In the genomic region with DNA sequence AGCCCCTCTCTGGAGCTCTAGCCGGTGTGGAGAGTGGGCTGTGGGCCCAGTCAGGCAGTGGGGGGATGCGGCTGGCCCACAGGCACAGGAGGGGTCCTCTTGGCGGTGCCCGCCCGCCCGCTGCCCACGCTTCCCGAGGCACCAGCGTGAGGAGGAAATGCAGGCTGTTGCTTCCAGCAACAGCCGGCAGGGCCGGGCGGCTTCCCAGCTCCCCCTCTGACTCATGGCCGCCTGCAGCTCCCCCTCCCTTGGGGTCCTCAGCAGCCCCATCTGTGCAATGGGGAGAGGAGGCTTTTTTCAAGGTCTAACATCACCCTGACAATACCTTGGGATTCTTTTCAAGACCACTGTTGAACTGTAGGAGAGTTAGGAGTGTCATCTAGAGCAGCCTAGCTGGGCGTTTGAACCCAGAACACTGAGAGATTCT, we compare ENCODE assay signal across 8 cellular contexts. TPM values are rescaled to one million over a fixed set of nuclear protein-coding genes. Genes with fewer than 3 reads are reported as not detected.
A peak's percentile ranks its signal among the peaks of the same experiment; 100 is the strongest.
DNase-seq lines count a peak whose midpoint lies in the region; ATAC-seq and TF ChIP-seq lines count a peak whose summit lies in the region.

No MANE protein-coding gene starts in this region.

- no peak for TF ChIP-seq EP300 in sigmoid colon (IDR thresholded peaks at IDR 0.05)

- peaks cover 27% of the 10 kb centered on the region for H3K27me3 Mint-ChIP-seq in stimulated activated naive CD8-positive, alpha-beta T cell treated with anti-CD3 and anti-CD28 coated beads, Interleukin-15, amount 100 ng/mL, for 72 hours

- H3K36me3 ChIP-seq in heart left ventricle = no peaks in the 10 kb centered on the region
- H3K36me3 ChIP-seq in sigmoid colon = no peaks in the 10 kb centered on the region
- no peaks in the 10 kb centered on the region for H3K36me3 ChIP-seq in HAP-1 (replicated peaks)

- no peaks in the 10 kb centered on the region for H3K9me3 ChIP-seq in heart left ventricle
- no peaks in the 10 kb centered on the region for H3K9me3 ChIP-seq in sigmoid colon
- no peaks in the 10 kb centered on the region for H3K9me3 ChIP-seq in HAP-1

- intact Hi-C loops in heart left ventricle (cut with DNase I) (no loop called here), sigmoid colon (cut with DNase I) (no loop called here)

- H3K4me1 ChIP-seq in heart left ventricle = peaks cover 42 to 99% (median 90%) of the 10 kb centered on the region in 12 donors
- peaks cover 0 to 88% (median 84%) of the 10 kb centered on the region in 4 donors for H3K4me1 ChIP-seq in sigmoid colon
- no peaks in the 10 kb centered on the region for H3K4me1 ChIP-seq in HAP-1

- ATAC-seq in heart left ventricle = peak in 1 of 4 donors; percentile 4
- ATAC-seq in stimulated activated naive CD8-positive, alpha-beta T cell treated with anti-CD3 and anti-CD28 coated beads, Interleukin-15, amount 100 ng/mL, for 72 hours = no peak

- H3K9me3 Mint-ChIP-seq in stimulated activated naive CD8-positive, alpha-beta T cell treated with anti-CD3 and anti-CD28 coated beads, Interleukin-15, amount 100 ng/mL, for 72 hours = no peaks in the 10 kb centered on the region

- TF ChIP-seq POLR2A in heart left ventricle (IDR thresholded peaks at IDR 0.05) (no peak), sigmoid colon (IDR thresholded peaks at IDR 0.05) (no peak)

- no peak for TF ChIP-seq CTCF in heart left ventricle (IDR thresholded peaks at IDR 0.05)
- no peak for TF ChIP-seq CTCF in sigmoid colon (IDR thresholded peaks at IDR 0.05)

- H3K27ac ChIP-seq in heart left ventricle (peak overlapping the region; percentile 54 to 98 (median 92)), sigmoid colon (peak overlapping the region; percentile 92 to 95 (median 94))

- in situ Hi-C loops in HAP-1 (cut with MboI; ENCODE audit: low sequenced_read_pairs) = no loop called here

- peaks cover 43% of the 10 kb centered on the region for H3K4me1 Mint-ChIP-seq in stimulated activated naive CD8-positive, alpha-beta T cell treated with anti-CD3 and anti-CD28 coated beads, Interleukin-15, amount 100 ng/mL, for 72 hours

- whole genome bisulfite sequencing in heart left ventricle, 4 donors = 31 to 43% (median 37%) methylated on average over 5 to 14 of the region's 14 CpGs
- WGBS in sigmoid colon, 2 donors = 44 to 76% methylated on average over 14 of the region's 14 CpGs

- no peak overlapping the region for H3K4me3 Mint-ChIP-seq in stimulated activated naive CD8-positive, alpha-beta T cell treated with anti-CD3 and anti-CD28 coated beads, Interleukin-15, amount 100 ng/mL, for 72 hours

- DNase-seq in EH (ENCODE audit: low read depth) (peak; percentile 47), T1000 (lab: John Stamatoyannopoulos, UW) (peak; percentile 35), heart left ventricle (peak in 2 of 5 donors; percentile 59 to 64), sigmoid colon (no peak), HAP-1 (ENCODE audit: low spot score in 2 of 2) (no peak), NCI-H345 treated with DMSO at 0.1 percent for 48 hours (lab: John Stamatoyannopoulos, UW; ENCODE audit: unreplicated experiment) (no peak), SKM-1 treated with dmso at 0.1 percent for 144 hours (lab: John Stamatoyannopoulos, UW; ENCODE audit: unreplicated experiment) (no peak)
- DNase-seq in stimulated activated naive CD8-positive, alpha-beta T cell treated with anti-CD3 and anti-CD28 coated beads, Interleukin-15, amount 100 ng/mL, for 72 hours = no peak

- H3K27ac Mint-ChIP-seq in stimulated activated naive CD8-positive, alpha-beta T cell treated with anti-CD3 and anti-CD28 coated beads, Interleukin-15, amount 100 ng/mL, for 72 hours = no peak overlapping the region

- no peaks in the 10 kb centered on the region for H3K27me3 ChIP-seq in heart left ventricle
- H3K27me3 ChIP-seq in sigmoid colon = no peaks in the 10 kb centered on the region
- H3K27me3 ChIP-seq in HAP-1 (ENCODE audit: low read depth) = no peaks in the 10 kb centered on the region

- H3K4me3 ChIP-seq in heart left ventricle (peak overlapping the region in 6 of 12 donors; percentile 4 to 46 (median 44)), sigmoid colon (no peak overlapping the region), HAP-1 (no peak overlapping the region)

RNA-seq across cellular contexts. Expression of gene CXXC5, which starts 10.4 kb away (rescaled TPM):
- 10 to 100 TPM; 29.8 to 74.6 (median 36.3) TPM for total RNA-seq in heart left ventricle
- 10 to 100 TPM; 32.8 to 44.5 TPM for polyA plus RNA-seq in heart left ventricle
- total RNA-seq in sigmoid colon = 10 to 100 TPM; 16.7 to 25.3 (median 18.5) TPM
- 10 to 100 TPM; 15.7 to 30.0 (median 28.1) TPM for polyA plus RNA-seq in sigmoid colon

Comparison
In these comparisons a context has a peak if more than half of its experiments do, and no peak if none do; other contexts are left out.
1. DNase-seq: peak in EH (single experiment) and T1000 (single experiment); none in sigmoid colon (single experiment), HAP-1 (0 of 2), stimulated activated naive CD8-positive, alpha-beta T cell treated with anti-CD3 and anti-CD28 coated beads, Interleukin-15, amount 100 ng/mL, for 72 hours (0 of 2), NCI-H345 treated with DMSO at 0.1 percent for 48 hours (single experiment) and SKM-1 treated with dmso at 0.1 percent for 144 hours (single experiment).